1 cellular context compared by ENCODE assay signal in genomic region chr6:130037207-130037811, GRCh38.
TF ChIP-seq lines count a peak whose summit lies in the region.

No MANE protein-coding gene starts in this region.

TF ChIP-seq in GM23338, 12 proteins besides CTCF, POLR2A, EP300 and RAD21 (continued from another document):
- TF ChIP-seq ZNF462 (CRISPR knock-in tag; IDR thresholded peaks at IDR 0.05) (no peak), CREB1 (CRISPR knock-in tag; IDR thresholded peaks at IDR 0.05; ENCODE audit: low read depth) (no peak), JUNB (IDR thresholded peaks at IDR 0.05; ENCODE audit: unreplicated experiment) (no peak), EZH2phosphoT487 (IDR thresholded peaks at IDR 0.05; ENCODE audit: unreplicated experiment) (no peak), REST (IDR thresholded peaks at IDR 0.05; ENCODE audit: unreplicated experiment) (no peak), ZNF331 (CRISPR knock-in tag; IDR thresholded peaks at IDR 0.05; ENCODE audit: low read depth) (no peak), NANOG (IDR thresholded peaks at IDR 0.05; ENCODE audit: borderline replicate concordance) (no peak), ZNF114 (CRISPR knock-in tag; IDR thresholded peaks at IDR 0.05) (no peak), ETS1 (IDR thresholded peaks at IDR 0.05) (no peak)
